In the genomic region with DNA sequence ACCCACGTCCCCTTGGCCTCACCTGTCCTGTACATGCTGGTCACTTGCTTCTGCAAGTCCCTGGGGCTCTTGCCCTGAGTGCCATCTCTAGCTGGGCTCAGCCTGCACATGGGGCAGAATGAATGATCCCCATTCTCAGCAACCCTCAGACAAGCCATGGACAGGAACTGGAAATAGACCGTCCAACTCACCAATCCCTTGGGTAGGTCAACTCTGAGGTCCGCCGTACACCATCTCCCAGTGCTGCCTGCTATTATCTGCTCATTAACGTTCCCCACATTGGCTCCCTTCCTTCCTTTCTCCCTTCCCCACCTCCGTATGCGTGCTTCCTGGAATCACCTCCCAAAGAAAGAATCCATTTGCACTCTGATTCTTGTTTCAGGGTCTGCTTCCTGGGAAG, we compare ENCODE assay signal across 19 cellular contexts.
DNase-seq lines count a peak whose midpoint lies in the region; ATAC-seq, FAIRE-seq and TF ChIP-seq lines count a peak whose summit lies in the region.
"Had no signal": no experiment of that assay in that cellular context is flagged by ENCODE, and none has a peak within 500 bp of the region (broad histone marks: within the 10 kb centered on the region; RNA-seq: fewer than 3 reads in every experiment).

No MANE protein-coding gene starts in this region.

- in situ Hi-C loops in K562 (cut with MboI): no loop called here

- no peak for TF ChIP-seq EP300 in K562 (IDR thresholded peaks at IDR 0.05; ENCODE audit: low read length)

- ATAC-seq in heart right ventricle (peak in 5 of 8 donors; percentile 14 to 39 (median 27)), right cardiac atrium (no peak), K562 (no peak), HG02870 (IDR thresholded peaks at IDR 0.05; ENCODE audit: unreplicated experiment) (no peak)

- no peak for DNase-seq in heart right ventricle
- no peak for DNase-seq in right cardiac atrium
- no peak for DNase-seq in K562 (ENCODE audit: extremely low read depth in 1 of 4, low spot score in 3 of 4)
- DNase-seq in endothelial cell (ENCODE audit: low spot score): no peak
- no peak for DNase-seq in immature natural killer cell
- DNase-seq: C1 segment of cervical spinal cord; Calu3; CD4-positive, alpha-beta memory T cell; COR-L47; DMS53; DMS79 treated with DMSO at 0.1 percent for 48 hours; GM23248; H7; HCEC 1CT had no signal

- no peak overlapping the region for H3K4me3 Mint-ChIP-seq in endothelial cell (ENCODE audit: unreplicated experiment)
- no peak overlapping the region for H3K4me3 Mint-ChIP-seq in immature natural killer cell
- H3K4me3 Mint-ChIP-seq: CD4-positive, alpha-beta memory T cell had no signal

- no peak overlapping the region for H3K27ac ChIP-seq in heart right ventricle
- H3K27ac ChIP-seq in right cardiac atrium (ENCODE audit: low read length): no peak overlapping the region
- H3K27ac ChIP-seq in K562 (ENCODE audit: extremely low read depth, low read depth, low read length): no peak overlapping the region
- H3K27ac ChIP-seq: GM23248 had no signal

- H3K9me3 Mint-ChIP-seq in endothelial cell (ENCODE audit: unreplicated experiment) (no peaks in the 10 kb centered on the region), immature natural killer cell (no peaks in the 10 kb centered on the region)

- no peak for FAIRE-seq in K562 (lab: Jason Lieb, UNC)
- FAIRE-seq: G401.6, GM12892, GM19239, H1 had no signal

- no peaks in the 10 kb centered on the region for H3K36me3 ChIP-seq in heart right ventricle
- H3K36me3 ChIP-seq in K562 (ENCODE audit: control insufficient read depth, insufficient read depth, low read length): no peaks in the 10 kb centered on the region

- TF ChIP-seq RAD21 in K562 (CRISPR knock-in tag; conservative IDR thresholded peaks at IDR 0.05 in 1 of 2, IDR thresholded peaks at IDR 0.05 in 1 of 2): no peak

- H3K27ac Mint-ChIP-seq in endothelial cell (ENCODE audit: unreplicated experiment): peak overlapping the region; percentile 57
- no peak overlapping the region for H3K27ac Mint-ChIP-seq in immature natural killer cell
- H3K27ac Mint-ChIP-seq: CD4-positive, alpha-beta memory T cell had no signal

- TF ChIP-seq CTCF in heart right ventricle (IDR thresholded peaks at IDR 0.05) (no peak), K562 (IDR thresholded peaks at IDR 0.05 in 2 of 3, conservative IDR thresholded peaks at IDR 0.05 in 1 of 3; ENCODE audit: insufficient read depth in 2 of 3, low read depth in 1 of 3, low read length in 3 of 3) (no peak), endothelial cell (IDR thresholded peaks at IDR 0.05; ENCODE audit: unreplicated experiment) (no peak)

- no peaks in the 10 kb centered on the region for H3K79me2 ChIP-seq in K562 (ENCODE audit: control insufficient read depth, insufficient read depth, low read length)

- no TSS peak for BruUV-seq in K562 (replicated peaks; lab: Mats Ljungman, UMichigan)

- no peaks in the 10 kb centered on the region for H3K27me3 Mint-ChIP-seq in endothelial cell (ENCODE audit: unreplicated experiment)
- peaks cover 3 to 7% (median 6%) of the 10 kb centered on the region in 3 donors for H3K27me3 Mint-ChIP-seq in immature natural killer cell (ENCODE audit: low read depth in 3 of 3)

- no peaks in the 10 kb centered on the region for H3K9me1 ChIP-seq in K562 (ENCODE audit: control insufficient read depth, insufficient read depth, low read length)

- peaks cover 22% of the 10 kb centered on the region for H3K4me1 Mint-ChIP-seq in endothelial cell (ENCODE audit: unreplicated experiment)
- H3K4me1 Mint-ChIP-seq in immature natural killer cell: peaks cover 0 to 17% of the 10 kb centered on the region in 2 donors
- H3K4me1 Mint-ChIP-seq: CD4-positive, alpha-beta memory T cell had no signal

- peaks cover 0 to 3% (median 0%) of the 10 kb centered on the region in 11 donors for H3K9me3 ChIP-seq in heart right ventricle
- no peaks in the 10 kb centered on the region for H3K9me3 ChIP-seq in right cardiac atrium (ENCODE audit: control insufficient read depth, low read length)
- no peaks in the 10 kb centered on the region for H3K9me3 ChIP-seq in K562 (replicated peaks; ENCODE audit: control insufficient read depth, insufficient read depth, low read depth, low read length)

- 0 out of 2 replicates have a peak overlapping the region, but pooled peaks have one; percentile 13 for H2AFZ ChIP-seq in K562 (ENCODE audit: low read depth, low read length)
- H2AFZ ChIP-seq: GM23248 had no signal

- CTCF ChIA-PET in K562 (lab: Yijun Ruan, JAX; ENCODE audit: low intra/inter-chr PET ratio): no interaction called here

- 44 to 55% methylated on average over 7 of the region's 7 CpGs for WGBS in heart right ventricle, 2 donors
- whole genome bisulfite sequencing in right cardiac atrium: 41% methylated on average over 7 of the region's 7 CpGs
- WGBS in K562 (ENCODE audit: insufficient coverage, low coverage, missing lambda C conversion rate): 38% methylated on average over 7 of the region's 7 CpGs

- H3K4me2 ChIP-seq in K562 (ENCODE audit: insufficient read depth, low read length): no peak overlapping the region

- POLR2A ChIA-PET in K562 (lab: Yijun Ruan, JAX): no interaction called here

- no peaks in the 10 kb centered on the region for H4K20me1 ChIP-seq in K562 (replicated peaks; ENCODE audit: control insufficient read depth, insufficient read depth, low read length)

- no peak for TF ChIP-seq POLR2A in K562 (conservative IDR thresholded peaks at IDR 0.05)

- H3K4me3 ChIP-seq in heart right ventricle (no peak overlapping the region), right cardiac atrium (ENCODE audit: low read length) (no peak overlapping the region), K562 (no peak overlapping the region)
- H3K4me3 ChIP-seq: GM23248 had no signal

- no peak overlapping the region for H3K9ac ChIP-seq in K562 (ENCODE audit: insufficient read depth in 1 of 2, low read depth in 2 of 2, low read length in 2 of 2)
- H3K9ac ChIP-seq: GM23248 had no signal

- H3K4me1 ChIP-seq in heart right ventricle (no peaks in the 10 kb centered on the region), right cardiac atrium (ENCODE audit: control insufficient read depth, insufficient read depth, low read length) (no peaks in the 10 kb centered on the region), K562 (replicated peaks in 1 of 2; ENCODE audit: control insufficient read depth in 2 of 2, insufficient read depth in 2 of 2, low read length in 2 of 2) (no peaks in the 10 kb centered on the region)

- intact Hi-C loops in heart right ventricle (cut with DNase I): no loop called here
- intact Hi-C loops in right cardiac atrium (cut with DNase I): no loop called here
- intact Hi-C loops in K562 (cut with micrococcal nuclease): no loop called here

- H3K36me3 Mint-ChIP-seq in endothelial cell (ENCODE audit: low read depth, unreplicated experiment): no peaks in the 10 kb centered on the region
- no peaks in the 10 kb centered on the region for H3K36me3 Mint-ChIP-seq in immature natural killer cell
- H3K36me3 Mint-ChIP-seq: CD4-positive, alpha-beta memory T cell had no signal

- H3K27me3 ChIP-seq in heart right ventricle: peaks cover 0 to 29% (median 0%) of the 10 kb centered on the region in 7 donors
- H3K27me3 ChIP-seq in right cardiac atrium (ENCODE audit: control insufficient read depth, insufficient read depth): no peaks in the 10 kb centered on the region
- H3K27me3 ChIP-seq in K562 (ENCODE audit: control insufficient read depth in 2 of 2, insufficient read depth in 2 of 2, low read length in 2 of 2): peaks cover 0 to 2% of the 10 kb centered on the region in 2 experiments; a peak in 1 of 5 replicates

TF ChIP-seq in K562, 482 proteins besides CTCF, POLR2A, EP300 and RAD21 (continues in another document):
- TF ChIP-seq CTBP1 (IDR thresholded peaks at IDR 0.05; ENCODE audit: borderline replicate concordance) (no peak), ILF3 (IDR thresholded peaks at IDR 0.05; ENCODE audit: borderline replicate concordance) (no peak), MTA1 (IDR thresholded peaks at IDR 0.05; ENCODE audit: borderline replicate concordance) (no peak), POLR2AphosphoS5 (IDR thresholded peaks at IDR 0.05; ENCODE audit: control insufficient read depth, insufficient read depth, low read depth, low read length) (no peak), SAFB (IDR thresholded peaks at IDR 0.05; ENCODE audit: borderline replicate concordance, low read depth, low read length) (no peak), TAF9B (IDR thresholded peaks at IDR 0.05; ENCODE audit: partially characterized antibody) (no peak), MED1 (CRISPR knock-in tag; IDR thresholded peaks at IDR 0.05; ENCODE audit: borderline replicate concordance) (no peak), U2AF2 (optimal IDR thresholded peaks at IDR 0.05; ENCODE audit: low read depth, low read length) (no peak), SIX5 (IDR thresholded peaks at IDR 0.05; ENCODE audit: borderline replicate concordance in 1 of 2, insufficient read depth in 1 of 2, low read depth in 1 of 2, low read length in 2 of 2) (no peak), DACH1 (IDR thresholded peaks at IDR 0.05; ENCODE audit: partially characterized antibody) (no peak)
- TF ChIP-seq, protein P1, sequence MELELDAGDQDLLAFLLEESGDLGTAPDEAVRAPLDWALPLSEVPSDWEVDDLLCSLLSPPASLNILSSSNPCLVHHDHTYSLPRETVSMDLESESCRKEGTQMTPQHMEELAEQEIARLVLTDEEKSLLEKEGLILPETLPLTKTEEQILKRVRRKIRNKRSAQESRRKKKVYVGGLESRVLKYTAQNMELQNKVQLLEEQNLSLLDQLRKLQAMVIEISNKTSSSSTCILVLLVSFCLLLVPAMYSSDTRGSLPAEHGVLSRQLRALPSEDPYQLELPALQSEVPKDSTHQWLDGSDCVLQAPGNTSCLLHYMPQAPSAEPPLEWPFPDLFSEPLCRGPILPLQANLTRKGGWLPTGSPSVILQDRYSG (tag; conservative IDR thresholded peaks at IDR 0.05; ENCODE audit: low read depth): no peak
- TF ChIP-seq, protein P2, sequence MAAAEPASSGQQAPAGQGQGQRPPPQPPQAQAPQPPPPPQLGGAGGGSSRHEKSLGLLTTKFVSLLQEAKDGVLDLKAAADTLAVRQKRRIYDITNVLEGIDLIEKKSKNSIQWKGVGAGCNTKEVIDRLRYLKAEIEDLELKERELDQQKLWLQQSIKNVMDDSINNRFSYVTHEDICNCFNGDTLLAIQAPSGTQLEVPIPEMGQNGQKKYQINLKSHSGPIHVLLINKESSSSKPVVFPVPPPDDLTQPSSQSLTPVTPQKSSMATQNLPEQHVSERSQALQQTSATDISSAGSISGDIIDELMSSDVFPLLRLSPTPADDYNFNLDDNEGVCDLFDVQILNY (CRISPR knock-in tag; IDR thresholded peaks at IDR 0.05): no peak
- TF ChIP-seq, protein P3, sequence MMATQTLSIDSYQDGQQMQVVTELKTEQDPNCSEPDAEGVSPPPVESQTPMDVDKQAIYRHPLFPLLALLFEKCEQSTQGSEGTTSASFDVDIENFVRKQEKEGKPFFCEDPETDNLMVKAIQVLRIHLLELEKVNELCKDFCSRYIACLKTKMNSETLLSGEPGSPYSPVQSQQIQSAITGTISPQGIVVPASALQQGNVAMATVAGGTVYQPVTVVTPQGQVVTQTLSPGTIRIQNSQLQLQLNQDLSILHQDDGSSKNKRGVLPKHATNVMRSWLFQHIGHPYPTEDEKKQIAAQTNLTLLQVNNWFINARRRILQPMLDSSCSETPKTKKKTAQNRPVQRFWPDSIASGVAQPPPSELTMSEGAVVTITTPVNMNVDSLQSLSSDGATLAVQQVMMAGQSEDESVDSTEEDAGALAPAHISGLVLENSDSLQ (IDR thresholded peaks at IDR 0.05): no peak

Comparison
In these comparisons a context has a peak if more than half of its experiments do, and no peak if none do; other contexts are left out.
1. ATAC-seq: peak in heart right ventricle (5 of 8); none in right cardiac atrium (0 of 2), K562 (single experiment) and HG02870 (single experiment).